Comparison of ENCODE assay signal across 9 cellular contexts in genomic region chr2:219737270-219737691, GRCh38.
DNase-seq lines count a peak whose midpoint lies in the region; ATAC-seq and TF ChIP-seq lines count a peak whose summit lies in the region.
"Had no signal": no experiment of that assay in that cellular context is flagged by ENCODE, and none has a peak within 500 bp of the region (broad histone marks: within the 10 kb centered on the region; RNA-seq: fewer than 3 reads in every experiment).

No MANE protein-coding gene starts in this region.

- intact Hi-C loops in Right ventricle myocardium inferior (cut with DNase I) (loop anchor here (5.0 kb wide), 2 partner anchors 260 to 1835 kb away; partner anchors contain the start of gene EPHA4), cardiac septum (cut with DNase I) (loop anchor here (2.0 to 10.0 kb wide), 3 partner anchors 100 to 1836 kb away; partner anchors contain the start of gene EPHA4), aorta (cut with DNase I) (loop anchor here in 1 of 2 donors (10.0 kb wide), 1 partner anchor 1838 kb away; the partner anchor contains the start of gene EPHA4)

- 25 to 32% methylated on average over 4 of the region's 4 CpGs for WGBS in aorta, 2 donors

- TF ChIP-seq CTCF in cardiac muscle cell (IDR thresholded peaks at IDR 0.05; ENCODE audit: low read depth, low read length): peak; percentile 54

- DNase-seq in Right ventricle myocardium inferior (ENCODE audit: missing footprints): no peak
- no peak for DNase-seq in cardiac septum (ENCODE audit: low spot score)
- DNase-seq in SHP77 (lab: John Stamatoyannopoulos, UW): peak; percentile 41 to 46
- DNase-seq in cardiac muscle cell (ENCODE audit: low read depth in 1 of 2, low spot score in 1 of 2): peak; percentile 25 to 38
- no peak for DNase-seq in aorta
- no peak for DNase-seq in NCI-H187 (lab: John Stamatoyannopoulos, UW)

- H3K4me3 ChIP-seq in cardiac muscle cell (no peak overlapping the region), aorta (ENCODE audit: low read length in 2 of 2) (no peak overlapping the region)
- H3K4me3 ChIP-seq: skin epidermis had no signal

- H3K27me3 ChIP-seq in cardiac muscle cell (no peaks in the 10 kb centered on the region), aorta (ENCODE audit: control insufficient read depth in 1 of 2, insufficient read depth in 2 of 2, low read length in 1 of 2) (no peaks in the 10 kb centered on the region)

- peak; percentile 82 for ATAC-seq in Right ventricle myocardium inferior
- peak; percentile 75 for ATAC-seq in aorta (ENCODE audit: low FRiP score)
- no peak for ATAC-seq in HG03025 (IDR thresholded peaks at IDR 0.05; ENCODE audit: low FRiP score, unreplicated experiment)
- no peak for ATAC-seq in HG03432 (IDR thresholded peaks at IDR 0.05; ENCODE audit: unreplicated experiment)

- H3K4me1 ChIP-seq in cardiac muscle cell (ENCODE audit: low read depth) (no peaks in the 10 kb centered on the region), aorta (ENCODE audit: control insufficient read depth in 1 of 2, insufficient read depth in 2 of 2, low read length in 2 of 2) (no peaks in the 10 kb centered on the region)

- H3K36me3 ChIP-seq in cardiac muscle cell: no peaks in the 10 kb centered on the region
- H3K36me3 ChIP-seq in aorta (ENCODE audit: control insufficient read depth in 1 of 2, insufficient read depth in 2 of 2, low read length in 1 of 2): no peaks in the 10 kb centered on the region

- H3K27ac ChIP-seq in cardiac muscle cell (no peak overlapping the region), aorta (ENCODE audit: low read depth in 1 of 2, low read length in 2 of 2) (no peak overlapping the region)
- H3K27ac ChIP-seq: skin epidermis had no signal

- H3K9me3 ChIP-seq in cardiac muscle cell (ENCODE audit: low read depth) (no peaks in the 10 kb centered on the region), aorta (ENCODE audit: control insufficient read depth, low read length) (no peaks in the 10 kb centered on the region)

Comparison
In these comparisons a context has a peak if more than half of its experiments do, and no peak if none do; other contexts are left out.
1. DNase-seq: peak in SHP77 (2 of 2) and cardiac muscle cell (2 of 2); none in Right ventricle myocardium inferior (single experiment), cardiac septum (single experiment), aorta (0 of 2) and NCI-H187 (0 of 2).
2. ATAC-seq: peak in Right ventricle myocardium inferior (single experiment) and aorta (single experiment); none in HG03025 (single experiment) and HG03432 (single experiment).